8 cellular contexts compared by ENCODE assay signal in the genomic region with DNA sequence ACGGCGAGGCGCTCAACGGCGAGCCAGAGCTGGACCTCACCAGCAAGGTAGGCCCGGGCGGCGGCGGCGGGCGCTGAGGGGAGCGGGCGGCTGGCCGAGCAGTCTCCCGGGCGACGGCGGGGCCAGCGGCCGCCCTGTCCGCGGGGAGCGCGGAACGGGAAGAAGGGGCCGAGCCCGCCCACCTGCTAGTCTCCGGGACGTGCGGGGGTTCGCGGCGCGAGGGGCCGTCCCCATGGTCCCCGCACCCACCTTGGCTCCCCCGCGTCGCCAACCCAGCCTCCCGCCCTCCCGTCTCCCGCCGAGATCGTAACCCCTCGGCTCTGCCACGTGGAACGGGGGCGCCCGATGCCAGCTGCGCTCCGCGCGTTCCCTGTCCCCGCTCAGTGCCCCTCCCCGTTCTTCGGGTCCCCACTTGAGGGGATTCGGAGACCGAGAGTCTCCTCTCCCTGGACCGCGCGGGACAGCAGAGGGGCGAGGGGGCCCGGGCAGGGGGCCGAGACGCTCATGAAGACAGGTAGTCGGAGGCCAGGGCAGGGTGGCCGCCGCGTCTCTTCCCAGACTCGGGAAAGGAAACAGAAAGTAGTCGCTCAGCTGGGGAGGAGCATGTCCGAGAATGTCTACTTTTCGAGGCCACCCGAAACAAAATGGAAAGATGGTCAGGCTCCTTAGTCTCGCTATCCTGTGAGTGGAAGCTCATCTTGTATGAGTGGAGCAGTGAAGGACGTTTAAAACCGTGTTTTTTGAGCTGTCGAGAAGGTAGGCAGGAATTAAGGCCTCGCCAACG. TPM values are rescaled to one million over a fixed set of nuclear protein-coding genes. Genes with fewer than 3 reads are reported as not detected.
DNase-seq lines count a peak whose midpoint lies in the region; ATAC-seq and TF ChIP-seq lines count a peak whose summit lies in the region.

No MANE protein-coding gene starts in this region.

- H3K27me3 ChIP-seq in CD8-positive, alpha-beta T cell (ENCODE audit: insufficient read depth, low read length) = no peaks in the 10 kb centered on the region
- H3K27me3 ChIP-seq in adipocyte (replicated peaks; ENCODE audit: control insufficient read depth, insufficient read depth, low read length) (no peaks in the 10 kb centered on the region), left ventricle myocardium inferior (ENCODE audit: low read depth) (no peaks in the 10 kb centered on the region)

- H3K9ac ChIP-seq in adipocyte (ENCODE audit: low read length) = peak overlapping the region; percentile 91

- POLR2A ChIA-PET in CD8-positive, alpha-beta T cell (lab: Charles Lee) = interaction anchor here (0.7 to 5.1 kb wide), 16 partner anchors 8 to 1464 kb away, joined by 3 to 71 read pairs (median 4); a partner anchor contains a TSS
- POLR2A ChIA-PET in OCI-LY7 (lab: Charles Lee) = interaction anchor here (0.6 to 0.8 kb wide), 3 partner anchors 9 to 211 kb away, joined by 3 to 4 read pairs (median 4); no protein-coding TSS in a partner anchor

- intact Hi-C loops in CD8-positive, alpha-beta T cell (cut with DNase I, micrococcal nuclease) = loop anchor here (2.0 to 10.0 kb wide), 4 partner anchors 47 to 819 kb away; a partner anchor contains a TSS
- intact Hi-C loops in OCI-LY7 (cut with micrococcal nuclease; ENCODE audit: unreplicated experiment) = loop anchor here (10.0 kb wide), 1 partner anchor 651 kb away; a partner anchor contains a TSS
- intact Hi-C loops in left ventricle myocardium inferior (cut with micrococcal nuclease) = no loop called here

- peak overlapping the region; percentile 63 for H3K4me3 ChIP-seq in CD8-positive, alpha-beta T cell (ENCODE audit: low read depth, low read length)
- peak overlapping the region; percentile 97 for H3K4me3 ChIP-seq in OCI-LY7 (ENCODE audit: low read depth, low read length, poor library complexity, severe bottlenecking)
- H3K4me3 ChIP-seq in adipocyte (ENCODE audit: low read length) = peak overlapping the region; percentile 83
- peak overlapping the region; percentile 93 for H3K4me3 ChIP-seq in left ventricle myocardium inferior

- H3K27me3 Mint-ChIP-seq in CD8-positive, alpha-beta T cell (ENCODE audit: low read depth) = no peaks in the 10 kb centered on the region
- no peaks in the 10 kb centered on the region for H3K27me3 Mint-ChIP-seq in progenitor cell of endocrine pancreas

- H3K9me3 ChIP-seq in CD8-positive, alpha-beta T cell (ENCODE audit: low read length) = no peaks in the 10 kb centered on the region
- H3K9me3 ChIP-seq in OCI-LY7 (ENCODE audit: low read length) (no peaks in the 10 kb centered on the region), adipocyte (ENCODE audit: control insufficient read depth, low read length) (no peaks in the 10 kb centered on the region), left ventricle myocardium inferior (replicated peaks) (no peaks in the 10 kb centered on the region)

- no TSS peak for BruUV-seq in OCI-LY7 (replicated peaks; lab: Mats Ljungman, UMichigan)

- TF ChIP-seq CTCF in CD8-positive, alpha-beta T cell (IDR thresholded peaks at IDR 0.05) = no peak
- TF ChIP-seq CTCF in OCI-LY7 (conservative IDR thresholded peaks at IDR 0.05; ENCODE audit: low read length) (no peak), left ventricle myocardium inferior (IDR thresholded peaks at IDR 0.05; ENCODE audit: borderline replicate concordance) (no peak), progenitor cell of endocrine pancreas (IDR thresholded peaks at IDR 0.05; ENCODE audit: unreplicated experiment) (no peak)

- H3K9me3 Mint-ChIP-seq in CD8-positive, alpha-beta T cell = no peaks in the 10 kb centered on the region
- H3K9me3 Mint-ChIP-seq in progenitor cell of endocrine pancreas (ENCODE audit: low read depth) = no peaks in the 10 kb centered on the region

- H3K4me3 Mint-ChIP-seq in CD8-positive, alpha-beta T cell = peak overlapping the region; percentile 93
- peak overlapping the region; percentile 87 for H3K4me3 Mint-ChIP-seq in progenitor cell of endocrine pancreas (ENCODE audit: low read depth)

- H3K36me3 ChIP-seq in CD8-positive, alpha-beta T cell (ENCODE audit: insufficient read depth, low read length) = no peaks in the 10 kb centered on the region
- H3K36me3 ChIP-seq in OCI-LY7 (ENCODE audit: insufficient read depth, low read length) (peaks cover 18% of the 10 kb centered on the region), adipocyte (ENCODE audit: control insufficient read depth, insufficient read depth, low read length, severe bottlenecking) (peaks cover 9% of the 10 kb centered on the region), left ventricle myocardium inferior (peaks cover 12% of the 10 kb centered on the region)

- peak overlapping the region; percentile 86 for H3K27ac Mint-ChIP-seq in CD8-positive, alpha-beta T cell
- H3K27ac Mint-ChIP-seq in progenitor cell of endocrine pancreas = peak overlapping the region; percentile 94

- H3K9me2 ChIP-seq in OCI-LY7 (ENCODE audit: insufficient read depth, low read length) = no peaks in the 10 kb centered on the region

- H4K20me1 ChIP-seq in OCI-LY7 (ENCODE audit: insufficient read depth, low read length) = peaks cover 35% of the 10 kb centered on the region

- H3K4me2 ChIP-seq in OCI-LY7 (ENCODE audit: low read length) = peak overlapping the region; percentile 81

- CTCF ChIA-PET in CD8-positive, alpha-beta T cell (lab: Charles Lee) = interaction anchor here (1.4 to 3.6 kb wide), 6 partner anchors 8 to 654 kb away, joined by 3 to 12 read pairs (median 4); no protein-coding TSS in a partner anchor
- CTCF ChIA-PET in OCI-LY7 (lab: Charles Lee; ENCODE audit: unreplicated experiment) = no interaction called here

- H2AFZ ChIP-seq in OCI-LY7 (ENCODE audit: low read length) = peak overlapping the region; percentile 51; the same call in 1 of the 2 replicates

- H3K27ac ChIP-seq in CD8-positive, alpha-beta T cell (ENCODE audit: low read depth, low read length) = peak overlapping the region; percentile 69
- H3K27ac ChIP-seq in OCI-LY7 (ENCODE audit: low read depth, low read length, poor library complexity, severe bottlenecking) (peak overlapping the region; percentile 47), left ventricle myocardium inferior (replicated peaks) (peak overlapping the region; percentile 91)

- peaks cover 68% of the 10 kb centered on the region for H3K4me1 Mint-ChIP-seq in CD8-positive, alpha-beta T cell (ENCODE audit: low read depth)
- peaks cover 26% of the 10 kb centered on the region for H3K4me1 Mint-ChIP-seq in progenitor cell of endocrine pancreas (ENCODE audit: low read depth)

- peaks cover 52% of the 10 kb centered on the region for H3K79me2 ChIP-seq in OCI-LY7 (ENCODE audit: insufficient read depth, low read depth, low read length)

- H3K36me3 Mint-ChIP-seq in CD8-positive, alpha-beta T cell = peaks cover 31% of the 10 kb centered on the region
- H3K36me3 Mint-ChIP-seq in progenitor cell of endocrine pancreas (ENCODE audit: insufficient read depth) = no peaks in the 10 kb centered on the region

- H3K4me1 ChIP-seq in CD8-positive, alpha-beta T cell (ENCODE audit: insufficient read depth, low read length) = peaks cover 47% of the 10 kb centered on the region
- peaks cover 69% of the 10 kb centered on the region for H3K4me1 ChIP-seq in OCI-LY7 (ENCODE audit: insufficient read depth, low read length, poor library complexity, severe bottlenecking)
- peaks cover 22% of the 10 kb centered on the region for H3K4me1 ChIP-seq in adipocyte (ENCODE audit: control insufficient read depth, insufficient read depth, low read length)
- H3K4me1 ChIP-seq in left ventricle myocardium inferior = peaks cover 68% of the 10 kb centered on the region

- DNase-seq in CD8-positive, alpha-beta T cell = peak in 2 of 7 experiments; percentile 29 to 30
- DNase-seq in OCI-LY7 (ENCODE audit: low spot score) = peak; percentile 20
- DNase-seq in adipocyte (ENCODE audit: low read depth) = peak; percentile 78
- peak; percentile 39 for DNase-seq in left ventricle myocardium inferior
- DNase-seq in progenitor cell of endocrine pancreas (ENCODE audit: low spot score, unreplicated experiment) = peak; percentile 44
- no peak for DNase-seq in NCI-H1436 (lab: John Stamatoyannopoulos, UW)
- DNase-seq in NCI-H2029 (lab: John Stamatoyannopoulos, UW) = no peak

- ATAC-seq in CD8-positive, alpha-beta T cell = no peak
- peak; percentile 2 for ATAC-seq in GM21619 (IDR thresholded peaks at IDR 0.05; ENCODE audit: unreplicated experiment)

RNA-seq across cellular contexts. Expression of a gene that starts 0.5 kb away (rescaled TPM):
- 100 to 1,000 TPM; 341 to 346 TPM for total RNA-seq in CD8-positive, alpha-beta T cell
- 46.1 and 51.1 TPM in 2 replicates for total RNA-seq in OCI-LY7 (2014; rRNA removed; shearing (Covaris generic))
- 95.0 and 97.5 TPM in 2 replicates for total RNA-seq in OCI-LY7 (2022)
- total RNA-seq in left ventricle myocardium inferior = 28.9 TPM
- 64.0 and 64.9 TPM in 2 replicates for total RNA-seq in progenitor cell of endocrine pancreas

RNA-seq across cellular contexts. Expression of a gene that starts 5.5 kb away (rescaled TPM):
- total RNA-seq in CD8-positive, alpha-beta T cell = 100 to 1,000 TPM; 364 to 375 TPM
- total RNA-seq in OCI-LY7 (2014; rRNA removed; shearing (Covaris generic)) = 46.6 and 50.4 TPM in 2 replicates
- total RNA-seq in OCI-LY7 (2022) (54.7 and 56.3 TPM in 2 replicates), left ventricle myocardium inferior (18.7 TPM), progenitor cell of endocrine pancreas (40.6 and 46.3 TPM in 2 replicates)

RNA-seq across cellular contexts. Expression of a gene that starts 24.5 kb away (rescaled TPM):
- 10 to 100 TPM; 75.2 to 75.4 TPM for total RNA-seq in CD8-positive, alpha-beta T cell
- total RNA-seq in OCI-LY7 (2014; rRNA removed; shearing (Covaris generic)) = 51.8 and 61.7 TPM in 2 replicates
- total RNA-seq in OCI-LY7 (2022) (99.6 and 114 TPM in 2 replicates), left ventricle myocardium inferior (66.6 TPM), progenitor cell of endocrine pancreas (68.7 and 76.5 TPM in 2 replicates)

RNA-seq across cellular contexts. Expression of a gene that starts 49.5 kb away (rescaled TPM):
- 100 to 1,000 TPM; 431 to 454 TPM for total RNA-seq in CD8-positive, alpha-beta T cell
- 59.1 and 67.6 TPM in 2 replicates for total RNA-seq in OCI-LY7 (2014; rRNA removed; shearing (Covaris generic))
- total RNA-seq in OCI-LY7 (2022) (80.2 and 95.7 TPM in 2 replicates), left ventricle myocardium inferior (116 TPM), progenitor cell of endocrine pancreas (61.8 and 66.1 TPM in 2 replicates)

RNA-seq across cellular contexts. Expression of a gene that starts 49.9 kb away (rescaled TPM):
- 1 to 10 TPM; 7.6 to 8.9 TPM for total RNA-seq in CD8-positive, alpha-beta T cell
- total RNA-seq in OCI-LY7 (2014; rRNA removed; shearing (Covaris generic)) = 3.5 and 10.5 TPM in 2 replicates
- total RNA-seq in OCI-LY7 (2022) (12.8 and 15.1 TPM in 2 replicates), left ventricle myocardium inferior (44.4 TPM), progenitor cell of endocrine pancreas (46.1 and 50.5 TPM in 2 replicates)

Comparison
In these comparisons a context has a peak if more than half of its experiments do, and no peak if none do; other contexts are left out.
1. DNase-seq: peak in OCI-LY7 (single experiment), adipocyte (single experiment), left ventricle myocardium inferior (single experiment) and progenitor cell of endocrine pancreas (single experiment); none in NCI-H1436 (single experiment) and NCI-H2029 (single experiment).
2. Peak in every context shown above with its lines, with median percentiles within 50 percentile points of each other: H3K27ac ChIP-seq and H3K4me3 ChIP-seq.